ENCODE assay signal across 1 cellular context in genomic region chr1:8343044-8343443, GRCh38.
TF ChIP-seq lines count a peak whose summit lies in the region.

No MANE protein-coding gene starts in this region.

TF ChIP-seq in A549, 52 proteins besides CTCF, POLR2A, EP300 and RAD21 (continued from another document):
- TF ChIP-seq REST (IDR thresholded peaks at IDR 0.05), result no peak
- no peak for TF ChIP-seq HES2 (IDR thresholded peaks at IDR 0.05)
- no peak for TF ChIP-seq FOSL2 (IDR thresholded peaks at IDR 0.05)
- no peak for TF ChIP-seq FOSL2 (CRISPR knock-in tag; IDR thresholded peaks at IDR 0.05)
- TF ChIP-seq CHD2 (IDR thresholded peaks at IDR 0.05; ENCODE audit: low read length, partially characterized antibody), result no peak
- no peak for TF ChIP-seq RFX5 (IDR thresholded peaks at IDR 0.05)
- TF ChIP-seq HEYL (CRISPR knock-in tag; IDR thresholded peaks at IDR 0.05), result no peak
- TF ChIP-seq E2F6 (IDR thresholded peaks at IDR 0.05; ENCODE audit: borderline replicate concordance, low read depth), result peak; percentile 65
TF ChIP-seq in A549: peak in this region for 4.
